1 cellular context compared by ENCODE assay signal in the genomic region with DNA sequence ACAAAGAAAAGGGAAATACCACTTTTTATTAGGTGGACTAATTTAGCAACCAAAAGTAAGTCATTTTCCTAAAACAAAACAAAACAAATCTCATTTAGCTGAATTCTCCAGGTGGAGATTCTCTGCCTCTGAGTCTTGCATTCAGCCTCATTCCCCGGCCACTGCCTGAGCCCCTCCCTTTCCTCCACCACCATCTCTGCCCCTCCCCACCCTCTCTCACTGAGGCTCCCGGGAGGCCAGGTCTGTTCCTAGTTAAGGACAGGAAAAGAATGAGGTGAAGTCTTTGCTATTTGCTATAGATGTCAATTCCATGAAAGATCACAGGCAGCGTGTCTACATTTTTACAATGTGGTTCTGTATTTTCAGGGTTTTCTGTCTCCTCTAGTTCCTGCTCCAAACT.
TF ChIP-seq lines count a peak whose summit lies in the region.

No MANE protein-coding gene starts in this region.

TF ChIP-seq in H1, 55 proteins besides CTCF, POLR2A, EP300 and RAD21:
- TF ChIP-seq CBX8 (IDR thresholded peaks at IDR 0.05; ENCODE audit: borderline replicate concordance, low read depth, low read length): no peak
- TF ChIP-seq TEAD4 (IDR thresholded peaks at IDR 0.05; ENCODE audit: low read depth, low read length): no peak
- TF ChIP-seq EGR1 (IDR thresholded peaks at IDR 0.05; ENCODE audit: borderline replicate concordance, low read depth, low read length): no peak
- TF ChIP-seq SUZ12 (IDR thresholded peaks at IDR 0.05; ENCODE audit: low read length): no peak
- no peak for TF ChIP-seq FOSL1 (IDR thresholded peaks at IDR 0.05; ENCODE audit: insufficient read depth, low read depth, low read length)
- no peak for TF ChIP-seq RXRA (IDR thresholded peaks at IDR 0.05; ENCODE audit: insufficient read depth, low read depth, low read length)
- no peak for TF ChIP-seq CHD2 (IDR thresholded peaks at IDR 0.05; ENCODE audit: low read length)
- no peak for TF ChIP-seq TAF1 (IDR thresholded peaks at IDR 0.05; ENCODE audit: low read depth, low read length)
- no peak for TF ChIP-seq EZH2 (IDR thresholded peaks at IDR 0.05; ENCODE audit: low read depth, low read length, severe bottlenecking)
- TF ChIP-seq BACH1 (IDR thresholded peaks at IDR 0.05; ENCODE audit: low read length): no peak
- TF ChIP-seq JUND (IDR thresholded peaks at IDR 0.05; ENCODE audit: low read length): no peak
- no peak for TF ChIP-seq KDM5A (IDR thresholded peaks at IDR 0.05; ENCODE audit: low read length)
TF ChIP-seq in H1: peak in this region for 0.
